Comparison of ENCODE assay signal across 1 cellular context in genomic region chr21:46264690-46265144, GRCh38.
TF ChIP-seq lines count a peak whose summit lies in the region.

No MANE protein-coding gene starts in this region.

TF ChIP-seq in SK-N-SH treated with all-trans-retinoic acid at 6 μM for 48 hours, 23 proteins besides CTCF, POLR2A, EP300 and RAD21 (continued from another document):
- no peak for TF ChIP-seq TSHZ2 (CRISPR knock-in tag; IDR thresholded peaks at IDR 0.05)
- TF ChIP-seq CSDC2 (CRISPR knock-in tag; IDR thresholded peaks at IDR 0.05): no peak
- TF ChIP-seq TOX (CRISPR knock-in tag; IDR thresholded peaks at IDR 0.05; ENCODE audit: borderline replicate concordance): no peak
- no peak for TF ChIP-seq TCF4 (CRISPR knock-in tag; IDR thresholded peaks at IDR 0.05; ENCODE audit: borderline replicate concordance)
- no peak for TF ChIP-seq SNAI2 (CRISPR knock-in tag; IDR thresholded peaks at IDR 0.05)
- TF ChIP-seq ARNTL (CRISPR knock-in tag; IDR thresholded peaks at IDR 0.05; ENCODE audit: borderline replicate concordance, low read depth): no peak
- TF ChIP-seq BACH2 (CRISPR knock-in tag; IDR thresholded peaks at IDR 0.05; ENCODE audit: borderline replicate concordance): no peak
- TF ChIP-seq CREB5 (CRISPR knock-in tag; IDR thresholded peaks at IDR 0.05; ENCODE audit: low read depth): no peak
- TF ChIP-seq PPARA (CRISPR knock-in tag; IDR thresholded peaks at IDR 0.05; ENCODE audit: borderline replicate concordance): no peak
